In the genomic region with DNA sequence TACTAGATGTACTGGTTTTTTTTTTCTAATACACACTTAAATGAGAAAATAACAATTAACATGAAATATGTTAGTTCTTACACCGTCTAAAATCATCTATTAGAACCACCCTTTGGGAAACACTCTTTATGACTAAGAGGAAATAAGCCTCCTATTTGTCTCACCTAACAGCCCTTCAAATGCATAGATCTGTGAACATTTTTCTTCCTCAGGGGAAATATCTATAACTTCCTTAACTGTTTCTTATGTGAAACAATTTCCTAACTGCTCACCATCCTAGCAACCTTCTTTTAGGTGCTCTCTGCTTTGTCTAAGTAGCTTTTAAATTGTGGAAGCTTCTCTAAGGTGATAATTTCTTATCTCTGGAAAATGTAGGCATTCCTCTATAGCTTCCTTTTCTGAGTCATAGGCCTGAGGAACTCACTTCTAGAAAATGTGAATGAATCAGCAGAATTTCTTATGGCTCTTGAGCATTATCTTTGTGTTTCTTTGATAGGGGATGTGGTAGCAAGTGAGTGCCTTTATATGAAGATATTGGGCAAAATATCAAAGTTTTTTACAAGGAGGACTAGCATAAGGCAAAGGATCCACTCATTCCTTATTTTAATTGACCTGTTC, we compare ENCODE assay signal across 1 cellular context.
TF ChIP-seq lines count a peak whose summit lies in the region.

No MANE protein-coding gene starts in this region.

TF ChIP-seq in HepG2, 621 proteins besides CTCF, POLR2A, EP300 and RAD21 (continued from another document):
- TF ChIP-seq MAFK (conservative IDR thresholded peaks at IDR 0.05 in 1 of 2, IDR thresholded peaks at IDR 0.05 in 1 of 2; ENCODE audit: low read length in 2 of 2): peak; percentile 30 to 47; a peak in 2 of 4 replicates
